8 cellular contexts compared by ENCODE assay signal in the genomic region with DNA sequence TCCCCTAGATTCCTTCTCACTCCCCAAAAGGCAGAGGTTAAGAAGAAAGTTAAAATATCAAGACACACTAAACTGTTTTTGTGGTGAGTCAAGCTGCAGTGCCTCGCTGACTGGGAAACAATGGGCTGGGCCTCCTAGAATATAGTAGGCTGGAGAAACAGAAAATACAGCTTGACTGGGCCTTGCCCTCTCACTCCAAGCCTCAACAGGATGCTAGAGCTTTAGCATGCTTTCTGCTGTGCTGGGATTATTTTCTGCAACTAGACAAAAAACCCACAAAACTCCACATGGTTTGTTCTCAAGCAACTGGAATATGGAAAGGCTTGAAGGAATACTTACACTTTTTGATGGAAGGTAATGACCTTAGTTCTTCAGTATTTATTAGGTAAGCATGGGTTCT. TPM values are rescaled to one million over a fixed set of nuclear protein-coding genes. Genes with fewer than 3 reads are reported as not detected.
DNase-seq lines count a peak whose midpoint lies in the region; ATAC-seq, FAIRE-seq and TF ChIP-seq lines count a peak whose summit lies in the region.

No MANE protein-coding gene starts in this region.

- no peak overlapping the region for H3K4me3 ChIP-seq in small intestine (ENCODE audit: low read depth in 1 of 2, low read length in 2 of 2)

- no peaks in the 10 kb centered on the region; the same call in 1 of the 2 replicates for H3K27me3 Mint-ChIP-seq in HFFc6 (ENCODE audit: insufficient read depth)

- H3K4me3 Mint-ChIP-seq in HFFc6 = peak overlapping the region; percentile 78

- peaks cover 90% of the 10 kb centered on the region for H3K4me1 Mint-ChIP-seq in HFFc6 (ENCODE audit: low read depth)

- ATAC-seq in HG03565 (IDR thresholded peaks at IDR 0.05; ENCODE audit: unreplicated experiment) (no peak), HG03045 (IDR thresholded peaks at IDR 0.05; ENCODE audit: unreplicated experiment) (no peak)

- peak overlapping the region; percentile 81 for H3K27ac Mint-ChIP-seq in HFFc6

- H3K4me1 ChIP-seq in small intestine (ENCODE audit: control insufficient read depth in 2 of 2, insufficient read depth in 1 of 2, low read depth in 1 of 2, low read length in 1 of 2) = peaks cover 8 to 38% of the 10 kb centered on the region in 2 donors

- no peaks in the 10 kb centered on the region for H3K27me3 ChIP-seq in small intestine (ENCODE audit: control insufficient read depth in 2 of 2, insufficient read depth in 2 of 2, low read length in 2 of 2)

- H3K9me3 ChIP-seq in small intestine (ENCODE audit: control insufficient read depth, low read depth) = no peaks in the 10 kb centered on the region

- no peaks in the 10 kb centered on the region for H3K9me3 Mint-ChIP-seq in HFFc6

- peak overlapping the region in 1 of 2 donors; percentile 91 for H3K27ac ChIP-seq in small intestine (ENCODE audit: low read depth in 1 of 2, low read length in 1 of 2)

- WGBS in small intestine, 3 donors = 24 to 26% (median 24%) methylated on average over 1 of the region's 1 CpG

- H3K36me3 ChIP-seq in small intestine (ENCODE audit: control insufficient read depth in 2 of 2, insufficient read depth in 2 of 2, low read length in 2 of 2) = no peaks in the 10 kb centered on the region

- TF ChIP-seq CTCF in HFFc6 (IDR thresholded peaks at IDR 0.05) = no peak

- FAIRE-seq in small intestine (lab: Jason Lieb, UNC) (no peak), frontal cortex (lab: Jason Lieb, UNC) (no peak)

- no peaks in the 10 kb centered on the region; the same call in 1 of the 2 replicates for H3K36me3 Mint-ChIP-seq in HFFc6 (ENCODE audit: low read depth)

- DNase-seq in HFFc6 = peak; percentile 61
- peak; percentile 73 for DNase-seq in amniotic epithelial cell (ENCODE audit: low read depth)
- peak; percentile 21 for DNase-seq in iPS-NIHi7 (ENCODE audit: extremely low spot score)
- DNase-seq in small intestine = peak; percentile 31
- DNase-seq in foreskin melanocyte = no peak
- no peak for DNase-seq in frontal cortex (ENCODE audit: low spot score in 2 of 2)

RNA-seq across cellular contexts. Expression of a gene that starts 27.9 kb away (rescaled TPM):
- total RNA-seq in HFFc6 (2021; fragmentation: NEBNext Ultra II Directional; extraction: Animal tissue kit (Norgen Biotek cat#: 25700)) = 10 to 100 TPM; 21.1 to 28.9 (median 24.2) TPM
- 10 to 100 TPM in 2 of 3 donors, 1 to 10 TPM in 1; 8.7 to 16.8 (median 11.9) TPM for polyA plus RNA-seq in small intestine
- total RNA-seq in frontal cortex = 40.4 TPM

Comparison
In these comparisons a context has a peak if more than half of its experiments do, and no peak if none do; other contexts are left out.
1. DNase-seq: peak in HFFc6 (single experiment), amniotic epithelial cell (single experiment), iPS-NIHi7 (single experiment) and small intestine (single experiment); none in foreskin melanocyte (single experiment) and frontal cortex (0 of 2).